Comparison of ENCODE assay signal across 1 cellular context in genomic region chr4:124943938-124944337, GRCh38.
TF ChIP-seq lines count a peak whose summit lies in the region.

No MANE protein-coding gene starts in this region.

TF ChIP-seq in SK-N-SH, 30 proteins besides CTCF, POLR2A, EP300 and RAD21 (continued from another document):
- TF ChIP-seq USF2 (IDR thresholded peaks at IDR 0.05; ENCODE audit: borderline replicate concordance, low read depth, low read length) (no peak), RCOR1 (IDR thresholded peaks at IDR 0.05; ENCODE audit: low read length) (no peak), TAF1 (IDR thresholded peaks at IDR 0.05; ENCODE audit: borderline replicate concordance, low read depth, low read length) (no peak), FOXJ3 (CRISPR knock-in tag; IDR thresholded peaks at IDR 0.05) (no peak), NRF1 (IDR thresholded peaks at IDR 0.05; ENCODE audit: low read depth, low read length) (no peak), REST (IDR thresholded peaks at IDR 0.05; ENCODE audit: low read depth, low read length) (no peak), TEAD4 (IDR thresholded peaks at IDR 0.05; ENCODE audit: borderline replicate concordance, insufficient read depth) (no peak), NFIC (IDR thresholded peaks at IDR 0.05; ENCODE audit: borderline replicate concordance) (no peak), JUND (IDR thresholded peaks at IDR 0.05) (no peak), FOSL2 (IDR thresholded peaks at IDR 0.05; ENCODE audit: borderline replicate concordance, low read depth) (no peak), GATA2 (CRISPR knock-in tag; IDR thresholded peaks at IDR 0.05) (no peak), PBX3 (IDR thresholded peaks at IDR 0.05) (no peak)
